Comparison of ENCODE assay signal across 17 cellular contexts in the genomic region with DNA sequence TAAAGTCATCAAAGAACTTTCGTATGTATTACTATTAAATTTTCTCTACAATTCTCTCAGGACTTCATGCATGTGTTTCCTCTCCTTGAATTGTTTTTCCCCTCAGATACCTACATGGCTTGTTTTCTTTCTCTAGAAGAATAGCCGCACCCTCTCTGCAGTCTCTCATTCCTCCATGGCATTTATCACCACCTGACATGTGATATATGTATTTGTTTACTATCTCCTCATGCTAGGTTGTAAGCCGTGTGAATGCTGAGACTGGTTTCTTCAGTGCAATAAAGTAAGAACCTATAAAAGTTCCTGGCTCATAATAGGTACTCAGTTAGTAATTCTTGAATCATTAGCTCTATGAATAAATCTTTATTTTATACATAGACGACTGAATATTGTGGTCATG.
"Had no signal": no experiment of that assay in that cellular context is flagged by ENCODE, and none has a peak within 500 bp of the region (broad histone marks: within the 10 kb centered on the region; RNA-seq: fewer than 3 reads in every experiment).

No MANE protein-coding gene starts in this region.

- H3K4me1 ChIP-seq: spleen, upper lobe of right lung, vagina had no signal

- ATAC-seq: left lobe of liver; natural killer cell; sciatic nerve; stimulated activated memory B cell treated with anti-CD40 and anti-IgM and Interleukin-4, amounts not matched to agents 10 μg/mL and 1 μg/mL and 100 μg/mL, for 72 hours; upper lobe of right lung had no signal

- H3K4me3 ChIP-seq: spleen, tibial artery, upper lobe of right lung, vagina had no signal

- H3K27ac ChIP-seq: spleen, tibial artery, upper lobe of right lung, vagina had no signal

- H3K36me3 ChIP-seq: spleen, tibial artery, upper lobe of right lung, vagina had no signal

- DNase-seq: effector CD8-positive, alpha-beta T cell; foreskin melanocyte; head of caudate nucleus; hippocampal formation; mammary epithelial cell; natural killer cell; posterior cingulate gyrus; spleen; stimulated activated CD4-positive, alpha-beta T cell treated with anti-CD3 and anti-CD28 coated beads, Interleukin-15, amount 100 ng/mL, for 24 hours; stimulated activated CD4-positive, alpha-beta T cell treated with anti-CD3 and anti-CD28 coated beads, Interleukin-1b, Interleukin-23, amount 100 ng/mL, for 48 hours; stimulated activated CD4-positive, alpha-beta T cell treated with anti-CD3 and anti-CD28 coated beads, Interleukin-4, amount 100 ng/mL, for 24 hours; tibial artery; upper lobe of right lung had no signal

- H3K9me3 ChIP-seq: spleen, tibial artery, upper lobe of right lung, vagina had no signal

- H3K27me3 ChIP-seq: spleen, tibial artery, upper lobe of right lung, vagina had no signal
